Comparison of ENCODE assay signal across 1 cellular context in genomic region chr14:31257554-31258426, GRCh38.
A peak's percentile ranks its signal among the peaks of the same experiment; 100 is the strongest.
TF ChIP-seq lines count a peak whose summit lies in the region.

No MANE protein-coding gene starts in this region.

TF ChIP-seq in HepG2, 621 proteins besides CTCF, POLR2A, EP300 and RAD21 (continued from another document and continues in another):
- peak; percentile 90; the same call in 1 of the 2 replicates for TF ChIP-seq HMGXB3 (CRISPR knock-in tag; IDR thresholded peaks at IDR 0.05; ENCODE audit: borderline replicate concordance)
- TF ChIP-seq KDM4B (CRISPR knock-in tag; IDR thresholded peaks at IDR 0.05), result peak; percentile 97
- TF ChIP-seq ADNP (CRISPR knock-in tag; IDR thresholded peaks at IDR 0.05), result peak; percentile 84
- peak; percentile 98 for TF ChIP-seq ZNF569 (CRISPR knock-in tag; IDR thresholded peaks at IDR 0.05; ENCODE audit: borderline replicate concordance)
- peak; percentile 95 for TF ChIP-seq TBX3 (IDR thresholded peaks at IDR 0.05; ENCODE audit: borderline replicate concordance)
- TF ChIP-seq NCOR1 (IDR thresholded peaks at IDR 0.05; ENCODE audit: borderline replicate concordance, low read length), result peak; percentile 98
- TF ChIP-seq ZNF142 (CRISPR knock-in tag; IDR thresholded peaks at IDR 0.05), result 0 out of 2 replicates have a peak, but pooled peaks have one; percentile 69
- TF ChIP-seq ZNF781 (CRISPR knock-in tag; IDR thresholded peaks at IDR 0.05; ENCODE audit: borderline replicate concordance, not compliant biosample characterization), result peak; percentile 63
- peak; percentile 99 for TF ChIP-seq MEF2D (CRISPR knock-in tag; IDR thresholded peaks at IDR 0.05)
- peak; percentile 88 for TF ChIP-seq KAT8 (CRISPR knock-in tag; IDR thresholded peaks at IDR 0.05)
- peak; percentile 90; the same call in 1 of the 2 replicates for TF ChIP-seq ZNF678 (CRISPR knock-in tag; IDR thresholded peaks at IDR 0.05)
- peak; percentile 72; the same call in 1 of the 2 replicates for TF ChIP-seq ZBTB33 (CRISPR knock-in tag; IDR thresholded peaks at IDR 0.05)
- peak; percentile 99 for TF ChIP-seq TBX2 (CRISPR knock-in tag; IDR thresholded peaks at IDR 0.05; ENCODE audit: borderline replicate concordance)
- peak; percentile 25; the same call in 1 of the 2 replicates for TF ChIP-seq ZNF547 (CRISPR knock-in tag; IDR thresholded peaks at IDR 0.05)
- TF ChIP-seq FOXO1 (CRISPR knock-in tag; IDR thresholded peaks at IDR 0.05), result peak; percentile 99
- TF ChIP-seq ERF (CRISPR knock-in tag; IDR thresholded peaks at IDR 0.05), result peak; percentile 95
- peak; percentile 57; the same call in 1 of the 2 replicates for TF ChIP-seq ZNF687 (CRISPR knock-in tag; IDR thresholded peaks at IDR 0.05)
- 0 out of 2 replicates have a peak, but pooled peaks have one; percentile 22 for TF ChIP-seq ZNF616 (CRISPR knock-in tag; IDR thresholded peaks at IDR 0.05; ENCODE audit: low read depth)
- peak; percentile 85 for TF ChIP-seq ZFP91 (CRISPR knock-in tag; IDR thresholded peaks at IDR 0.05; ENCODE audit: borderline replicate concordance)
- TF ChIP-seq NR2F1 (CRISPR knock-in tag; IDR thresholded peaks at IDR 0.05), result peak; percentile 76 to 77
- TF ChIP-seq NKX3-1 (CRISPR knock-in tag; IDR thresholded peaks at IDR 0.05), result peak; percentile 42; the same call in 1 of the 2 replicates
- peak; percentile 100 for TF ChIP-seq MIER3 (CRISPR knock-in tag; IDR thresholded peaks at IDR 0.05; ENCODE audit: borderline replicate concordance)
- peak; percentile 87 for TF ChIP-seq SIX4 (CRISPR knock-in tag; IDR thresholded peaks at IDR 0.05)
- TF ChIP-seq CEBPB (IDR thresholded peaks at IDR 0.05; ENCODE audit: borderline replicate concordance, low read depth, low read length), result peak; percentile 90
- TF ChIP-seq ZKSCAN1 (IDR thresholded peaks at IDR 0.05; ENCODE audit: low read length), result peak; percentile 68
- TF ChIP-seq ZNF12 (CRISPR knock-in tag; IDR thresholded peaks at IDR 0.05), result peak; percentile 97
- TF ChIP-seq RBFOX2 (IDR thresholded peaks at IDR 0.05; ENCODE audit: low read depth, low read length), result peak; percentile 72
- TF ChIP-seq ZNF34 (CRISPR knock-in tag; IDR thresholded peaks at IDR 0.05; ENCODE audit: borderline replicate concordance), result peak; percentile 61; the same call in 1 of the 2 replicates
- peak; percentile 87 for TF ChIP-seq SP5 (CRISPR knock-in tag; IDR thresholded peaks at IDR 0.05; ENCODE audit: borderline replicate concordance, low read depth)
- peak; percentile 88 for TF ChIP-seq TFE3 (CRISPR knock-in tag; IDR thresholded peaks at IDR 0.05)
- peak; percentile 81 for TF ChIP-seq ZNF264 (CRISPR knock-in tag; IDR thresholded peaks at IDR 0.05)
- TF ChIP-seq ZBTB38 (CRISPR knock-in tag; IDR thresholded peaks at IDR 0.05), result peak; percentile 88
- TF ChIP-seq ZNF354B (CRISPR knock-in tag; IDR thresholded peaks at IDR 0.05), result peak; percentile 97
- peak; percentile 100 for TF ChIP-seq PAXIP1 (CRISPR knock-in tag; conservative IDR thresholded peaks at IDR 0.05)
